In the genomic region with DNA sequence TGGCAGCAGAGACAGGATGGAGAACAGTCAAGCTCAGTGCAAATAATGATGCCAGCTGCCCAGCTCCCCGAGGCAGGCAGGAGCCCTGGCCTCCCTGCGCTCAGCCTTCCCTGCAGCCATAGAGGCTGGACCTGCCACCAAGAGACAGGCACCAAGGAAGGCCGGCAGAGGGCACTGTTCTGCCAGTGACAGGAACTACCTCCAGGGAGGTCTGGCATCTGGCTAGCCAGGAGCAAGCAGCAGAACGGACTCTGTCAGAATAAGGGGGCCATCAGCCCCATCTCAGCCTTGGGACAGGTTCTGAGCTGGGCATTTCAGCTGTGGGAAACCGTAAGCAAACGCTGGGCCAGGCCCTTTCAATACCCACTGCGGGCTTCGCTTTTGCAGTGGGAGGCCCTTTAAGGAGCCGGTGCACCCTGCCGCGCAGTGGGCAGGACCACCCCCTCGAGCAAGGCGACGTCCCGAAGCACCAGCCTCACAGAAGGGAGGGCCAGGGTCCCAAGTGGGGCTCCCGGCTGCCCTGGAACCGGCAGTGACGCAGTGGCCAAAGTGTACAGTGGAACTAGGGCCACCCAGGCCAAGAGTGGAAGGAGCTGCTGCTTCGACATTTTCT, we compare ENCODE assay signal across 7 cellular contexts. TPM values are rescaled to one million over a fixed set of nuclear protein-coding genes. Genes with fewer than 3 reads are reported as not detected.
DNase-seq lines count a peak whose midpoint lies in the region; ATAC-seq and TF ChIP-seq lines count a peak whose summit lies in the region.

No MANE protein-coding gene starts in this region.

- ATAC-seq in GM21447 (IDR thresholded peaks at IDR 0.05; ENCODE audit: unreplicated experiment) = no peak

- peaks cover 5% of the 10 kb centered on the region for H3K27me3 ChIP-seq in kidney epithelial cell (ENCODE audit: control insufficient read depth, insufficient read depth, low read length)

- DNase-seq in NCI-H1105 treated with DMSO at 0.1 percent for 48 hours (lab: John Stamatoyannopoulos, UW) = peak; percentile 67
- peak; percentile 32 to 73 for DNase-seq in T47D (ENCODE audit: low read depth in 1 of 2, low spot score in 1 of 2)
- peak; percentile 19 for DNase-seq in kidney epithelial cell (ENCODE audit: low read depth)
- DNase-seq in stimulated activated CD4-positive, alpha-beta T cell treated with anti-CD3 and anti-CD28 coated beads, Interleukin-2, amount 100 ng/mL, for 4 hours (ENCODE audit: low read depth) = peak; percentile 56

- in situ Hi-C loops in T47D (cut with HindIII; ENCODE audit: low pct_unique_long_range_greater_than_20kb, low sequenced_read_pairs) = no loop called here

- no peaks in the 10 kb centered on the region for H3K36me3 ChIP-seq in kidney epithelial cell (ENCODE audit: control insufficient read depth, insufficient read depth, low read length)

- no peak overlapping the region for H3K4me3 ChIP-seq in WI38 (ENCODE audit: low read depth, low read length)
- no peak overlapping the region for H3K4me3 ChIP-seq in kidney epithelial cell (ENCODE audit: low read depth, low read length)

- TF ChIP-seq CTCF in GM12872 (IDR thresholded peaks at IDR 0.05; ENCODE audit: insufficient read depth, low read depth, low read length) (peak; percentile 92), WI38 (IDR thresholded peaks at IDR 0.05; ENCODE audit: low read depth, low read length) (peak; percentile 84), kidney epithelial cell (IDR thresholded peaks at IDR 0.05; ENCODE audit: insufficient read depth, low read length, poor library complexity, severe bottlenecking) (peak; percentile 88)

RNA-seq across cellular contexts. Expression of a gene that starts 18.2 kb away (rescaled TPM):
- total RNA-seq in kidney epithelial cell = 25.5 and 26.5 TPM in 2 replicates

RNA-seq across cellular contexts. Expression of a gene that starts 54.2 kb away (rescaled TPM):
- total RNA-seq in kidney epithelial cell = not detected in 2 replicates

RNA-seq across cellular contexts. Expression of a gene that starts 59.1 kb away (rescaled TPM):
- not detected in 2 replicates for total RNA-seq in kidney epithelial cell
